Comparison of ENCODE assay signal across 1 cellular context in genomic region chr4:77881460-77882295, GRCh38.
TF ChIP-seq lines count a peak whose summit lies in the region.

No MANE protein-coding gene starts in this region.

TF ChIP-seq in HepG2, 621 proteins besides CTCF, POLR2A, EP300 and RAD21 (continued from another document and continues in another):
- TF ChIP-seq ATF3 (CRISPR knock-in tag; IDR thresholded peaks at IDR 0.05) (0 out of 2 replicates have a peak, but pooled peaks have one; percentile 56), ATF7-NPFF (CRISPR knock-in tag; IDR thresholded peaks at IDR 0.05; ENCODE audit: low read depth) (no peak), SOX6 (IDR thresholded peaks at IDR 0.05) (no peak), SOX6 (CRISPR knock-in tag; IDR thresholded peaks at IDR 0.05) (0 out of 2 replicates have a peak, but pooled peaks have one; percentile 27), ZNF124 (CRISPR knock-in tag; IDR thresholded peaks at IDR 0.05) (0 out of 2 replicates have a peak, but pooled peaks have one; percentile 46), TFAP4 (IDR thresholded peaks at IDR 0.05; ENCODE audit: borderline replicate concordance, low read depth) (peak; percentile 69), ARID4A (CRISPR knock-in tag; IDR thresholded peaks at IDR 0.05; ENCODE audit: borderline replicate concordance) (peak; percentile 32; the same call in 1 of the 2 replicates), FOXA3 (CRISPR knock-in tag; IDR thresholded peaks at IDR 0.05) (peak; percentile 94), MYPOP (CRISPR knock-in tag; IDR thresholded peaks at IDR 0.05) (0 out of 2 replicates have a peak, but pooled peaks have one; percentile 39), XRCC5 (optimal IDR thresholded peaks at IDR 0.05; ENCODE audit: low read length) (peak; percentile 55), NR2F6 (IDR thresholded peaks at IDR 0.05) (no peak), NR2F6 (CRISPR knock-in tag; IDR thresholded peaks at IDR 0.05) (peak; percentile 11; the same call in 1 of the 2 replicates), ZNF556 (CRISPR knock-in tag; IDR thresholded peaks at IDR 0.05; ENCODE audit: borderline replicate concordance) (no peak), IRF2 (CRISPR knock-in tag; IDR thresholded peaks at IDR 0.05) (peak; percentile 66; the same call in 1 of the 2 replicates), ARID3A (IDR thresholded peaks at IDR 0.05; ENCODE audit: low read depth, low read length) (peak; percentile 62; the same call in 1 of the 2 replicates), FOXK1 (CRISPR knock-in tag; IDR thresholded peaks at IDR 0.05; ENCODE audit: borderline replicate concordance, low read depth) (0 out of 2 replicates have a peak, but pooled peaks have one; percentile 72), NCOA2 (CRISPR knock-in tag; IDR thresholded peaks at IDR 0.05) (peak; percentile 42; the same call in 1 of the 2 replicates), ZNF790 (CRISPR knock-in tag; IDR thresholded peaks at IDR 0.05; ENCODE audit: borderline replicate concordance) (no peak), MZF1 (CRISPR knock-in tag; IDR thresholded peaks at IDR 0.05; ENCODE audit: borderline replicate concordance) (no peak), CC2D1A (CRISPR knock-in tag; IDR thresholded peaks at IDR 0.05) (no peak), HMG20A (CRISPR knock-in tag; IDR thresholded peaks at IDR 0.05; ENCODE audit: borderline replicate concordance) (peak; percentile 44; the same call in 1 of the 2 replicates), BHLHE40 (IDR thresholded peaks at IDR 0.05; ENCODE audit: low read length) (no peak), ZBED4 (CRISPR knock-in tag; IDR thresholded peaks at IDR 0.05; ENCODE audit: borderline replicate concordance) (peak; percentile 50; the same call in 1 of the 2 replicates), DPF2 (CRISPR knock-in tag; IDR thresholded peaks at IDR 0.05; ENCODE audit: borderline replicate concordance, low read depth) (peak; percentile 57; the same call in 1 of the 2 replicates), BCL6 (CRISPR knock-in tag; IDR thresholded peaks at IDR 0.05) (peak; percentile 22; the same call in 1 of the 2 replicates)
- TF ChIP-seq, protein P1, sequence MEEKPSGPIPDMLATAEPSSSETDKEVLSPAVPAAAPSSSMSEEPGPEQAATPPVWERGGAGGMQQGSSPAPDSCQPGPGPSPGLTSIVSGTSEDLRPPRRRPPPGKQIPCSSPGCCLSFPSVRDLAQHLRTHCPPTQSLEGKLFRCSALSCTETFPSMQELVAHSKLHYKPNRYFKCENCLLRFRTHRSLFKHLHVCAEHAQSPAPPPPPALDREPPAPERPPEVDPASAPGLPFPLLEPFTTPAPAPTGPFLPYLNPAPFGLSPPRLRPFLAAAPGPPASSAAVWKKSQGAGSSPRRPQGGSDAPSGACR (CRISPR knock-in tag; IDR thresholded peaks at IDR 0.05): no peak
- TF ChIP-seq, protein P2, sequence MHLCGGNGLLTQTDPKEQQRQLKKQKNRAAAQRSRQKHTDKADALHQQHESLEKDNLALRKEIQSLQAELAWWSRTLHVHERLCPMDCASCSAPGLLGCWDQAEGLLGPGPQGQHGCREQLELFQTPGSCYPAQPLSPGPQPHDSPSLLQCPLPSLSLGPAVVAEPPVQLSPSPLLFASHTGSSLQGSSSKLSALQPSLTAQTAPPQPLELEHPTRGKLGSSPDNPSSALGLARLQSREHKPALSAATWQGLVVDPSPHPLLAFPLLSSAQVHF (CRISPR knock-in tag; IDR thresholded peaks at IDR 0.05): no peak
- TF ChIP-seq, protein P3, sequence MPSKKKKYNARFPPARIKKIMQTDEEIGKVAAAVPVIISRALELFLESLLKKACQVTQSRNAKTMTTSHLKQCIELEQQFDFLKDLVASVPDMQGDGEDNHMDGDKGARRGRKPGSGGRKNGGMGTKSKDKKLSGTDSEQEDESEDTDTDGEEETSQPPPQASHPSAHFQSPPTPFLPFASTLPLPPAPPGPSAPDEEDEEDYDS (CRISPR knock-in tag; IDR thresholded peaks at IDR 0.05): 0 out of 2 replicates have a peak, but pooled peaks have one; percentile 24
- TF ChIP-seq, protein P4, sequence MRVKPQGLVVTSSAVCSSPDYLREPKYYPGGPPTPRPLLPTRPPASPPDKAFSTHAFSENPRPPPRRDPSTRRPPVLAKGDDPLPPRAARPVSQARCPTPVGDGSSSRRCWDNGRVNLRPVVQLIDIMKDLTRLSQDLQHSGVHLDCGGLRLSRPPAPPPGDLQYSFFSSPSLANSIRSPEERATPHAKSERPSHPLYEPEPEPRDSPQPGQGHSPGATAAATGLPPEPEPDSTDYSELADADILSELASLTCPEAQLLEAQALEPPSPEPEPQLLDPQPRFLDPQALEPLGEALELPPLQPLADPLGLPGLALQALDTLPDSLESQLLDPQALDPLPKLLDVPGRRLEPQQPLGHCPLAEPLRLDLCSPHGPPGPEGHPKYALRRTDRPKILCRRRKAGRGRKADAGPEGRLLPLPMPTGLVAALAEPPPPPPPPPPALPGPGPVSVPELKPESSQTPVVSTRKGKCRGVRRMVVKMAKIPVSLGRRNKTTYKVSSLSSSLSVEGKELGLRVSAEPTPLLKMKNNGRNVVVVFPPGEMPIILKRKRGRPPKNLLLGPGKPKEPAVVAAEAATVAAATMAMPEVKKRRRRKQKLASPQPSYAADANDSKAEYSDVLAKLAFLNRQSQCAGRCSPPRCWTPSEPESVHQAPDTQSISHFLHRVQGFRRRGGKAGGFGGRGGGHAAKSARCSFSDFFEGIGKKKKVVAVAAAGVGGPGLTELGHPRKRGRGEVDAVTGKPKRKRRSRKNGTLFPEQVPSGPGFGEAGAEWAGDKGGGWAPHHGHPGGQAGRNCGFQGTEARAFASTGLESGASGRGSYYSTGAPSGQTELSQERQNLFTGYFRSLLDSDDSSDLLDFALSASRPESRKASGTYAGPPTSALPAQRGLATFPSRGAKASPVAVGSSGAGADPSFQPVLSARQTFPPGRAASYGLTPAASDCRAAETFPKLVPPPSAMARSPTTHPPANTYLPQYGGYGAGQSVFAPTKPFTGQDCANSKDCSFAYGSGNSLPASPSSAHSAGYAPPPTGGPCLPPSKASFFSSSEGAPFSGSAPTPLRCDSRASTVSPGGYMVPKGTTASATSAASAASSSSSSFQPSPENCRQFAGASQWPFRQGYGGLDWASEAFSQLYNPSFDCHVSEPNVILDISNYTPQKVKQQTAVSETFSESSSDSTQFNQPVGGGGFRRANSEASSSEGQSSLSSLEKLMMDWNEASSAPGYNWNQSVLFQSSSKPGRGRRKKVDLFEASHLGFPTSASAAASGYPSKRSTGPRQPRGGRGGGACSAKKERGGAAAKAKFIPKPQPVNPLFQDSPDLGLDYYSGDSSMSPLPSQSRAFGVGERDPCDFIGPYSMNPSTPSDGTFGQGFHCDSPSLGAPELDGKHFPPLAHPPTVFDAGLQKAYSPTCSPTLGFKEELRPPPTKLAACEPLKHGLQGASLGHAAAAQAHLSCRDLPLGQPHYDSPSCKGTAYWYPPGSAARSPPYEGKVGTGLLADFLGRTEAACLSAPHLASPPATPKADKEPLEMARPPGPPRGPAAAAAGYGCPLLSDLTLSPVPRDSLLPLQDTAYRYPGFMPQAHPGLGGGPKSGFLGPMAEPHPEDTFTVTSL (CRISPR knock-in tag; IDR thresholded peaks at IDR 0.05; ENCODE audit: borderline replicate concordance): peak; percentile 88; the same call in 1 of the 2 replicates
- TF ChIP-seq, protein P5, sequence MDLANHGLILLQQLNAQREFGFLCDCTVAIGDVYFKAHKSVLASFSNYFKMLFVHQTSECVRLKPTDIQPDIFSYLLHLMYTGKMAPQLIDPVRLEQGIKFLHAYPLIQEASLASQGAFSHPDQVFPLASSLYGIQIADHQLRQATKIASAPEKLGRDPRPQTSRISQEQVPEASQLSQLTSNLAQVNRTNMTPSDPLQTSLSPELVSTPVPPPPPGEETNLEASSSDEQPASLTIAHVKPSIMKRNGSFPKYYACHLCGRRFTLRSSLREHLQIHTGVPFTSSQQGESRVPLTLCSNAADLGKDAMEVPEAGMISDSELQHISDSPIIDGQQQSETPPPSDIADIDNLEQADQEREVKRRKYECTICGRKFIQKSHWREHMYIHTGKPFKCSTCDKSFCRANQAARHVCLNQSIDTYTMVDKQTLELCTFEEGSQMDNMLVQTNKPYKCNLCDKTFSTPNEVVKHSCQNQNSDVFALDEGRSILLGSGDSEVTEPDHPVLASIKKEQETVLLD (CRISPR knock-in tag; IDR thresholded peaks at IDR 0.05; ENCODE audit: low read depth): 0 out of 2 replicates have a peak, but pooled peaks have one; percentile 24
